Comparison of ENCODE assay signal across 14 cellular contexts in genomic region chr7:149885191-149886017, GRCh38. TPM values are rescaled to one million over a fixed set of nuclear protein-coding genes. Genes with fewer than 3 reads are reported as not detected.
DNase-seq lines count a peak whose midpoint lies in the region; ATAC-seq and TF ChIP-seq lines count a peak whose summit lies in the region.
"Had no signal": no experiment of that assay in that cellular context is flagged by ENCODE, and none has a peak within 500 bp of the region (broad histone marks: within the 10 kb centered on the region; RNA-seq: fewer than 3 reads in every experiment).

No MANE protein-coding gene starts in this region.

- H2BK5ac ChIP-seq in H9 (ENCODE audit: insufficient read length, low read length): no peak overlapping the region
- H2BK5ac ChIP-seq in trophoblast cell (ENCODE audit: low read depth, low read length, poor library complexity): no peak overlapping the region

- no peak overlapping the region for H2BK20ac ChIP-seq in H9 (ENCODE audit: low read depth, low read length, poor library complexity, severe bottlenecking)

- H3K4me2 ChIP-seq in H9 (ENCODE audit: insufficient read depth, insufficient read length, low read length): no peak overlapping the region
- no peak overlapping the region for H3K4me2 ChIP-seq in trophoblast cell (ENCODE audit: low read length)

- H3K27me3 Mint-ChIP-seq in H9 (ENCODE audit: low read depth) (peaks cover 36% of the 10 kb centered on the region), T-cell (no peaks in the 10 kb centered on the region)
- H3K27me3 Mint-ChIP-seq: activated CD8-positive, alpha-beta memory T cell treated with anti-CD3 and anti-CD28 coated beads, Interleukin-2, amount 10 ng/mL, durations not matched to agents 7 days and 5 days had no signal

- no peaks in the 10 kb centered on the region for H3K27me3 ChIP-seq in H9 (ENCODE audit: insufficient read depth, low read length)
- H3K27me3 ChIP-seq in trophoblast cell (ENCODE audit: insufficient read depth, low read length): no peaks in the 10 kb centered on the region
- H3K27me3 ChIP-seq: SJSA1 had no signal

- WGBS in H9 (ENCODE audit: extremely low coverage, insufficient read length, low lambda C conversion rate): no CpG with 5 or more reads among the region's 13 CpGs
- no CpG with 5 or more reads among the region's 13 CpGs for WGBS in trophoblast cell (ENCODE audit: extremely low coverage, insufficient coverage, insufficient read length)

- no peak overlapping the region for H3K56ac ChIP-seq in H9 (ENCODE audit: insufficient read length, low read depth, low read length)

- H3K14ac ChIP-seq in H9 (ENCODE audit: insufficient read depth, low read length) (no peak overlapping the region), trophoblast cell (ENCODE audit: low read length) (no peak overlapping the region)

- H3K9ac ChIP-seq in H9 (ENCODE audit: extremely low read depth, insufficient read length, low read length): no peak overlapping the region
- no peak overlapping the region for H3K9ac ChIP-seq in trophoblast cell (ENCODE audit: low read length)

- no peak overlapping the region for H3K4me3 Mint-ChIP-seq in H9
- no peak overlapping the region for H3K4me3 Mint-ChIP-seq in T-cell
- H3K4me3 Mint-ChIP-seq: activated CD8-positive, alpha-beta memory T cell treated with anti-CD3 and anti-CD28 coated beads, Interleukin-2, amount 10 ng/mL, durations not matched to agents 7 days and 5 days; activated naive CD4-positive, alpha-beta T cell treated with anti-CD3 and anti-CD28 coated beads for 36 hours had no signal

- H3K4me1 ChIP-seq in H9 (ENCODE audit: insufficient read depth, low read length) (no peaks in the 10 kb centered on the region), trophoblast cell (ENCODE audit: control insufficient read depth in 1 of 2, insufficient read depth in 2 of 2, low read length in 2 of 2) (peaks cover 0 to 3% of the 10 kb centered on the region in 2 experiments)
- H3K4me1 ChIP-seq: SJSA1 had no signal

- no peaks in the 10 kb centered on the region; a peak in 1 of 5 replicates for H3K9me3 Mint-ChIP-seq in H9
- H3K9me3 Mint-ChIP-seq in T-cell: no peaks in the 10 kb centered on the region
- H3K9me3 Mint-ChIP-seq: activated naive CD4-positive, alpha-beta T cell treated with anti-CD3 and anti-CD28 coated beads for 36 hours had no signal

- H4K8ac ChIP-seq in H9 (replicated peaks; ENCODE audit: insufficient read length, low read depth, low read length): no peak overlapping the region
- no peak overlapping the region for H4K8ac ChIP-seq in trophoblast cell (ENCODE audit: low read depth, low read length)

- H4K91ac ChIP-seq in H9 (ENCODE audit: insufficient read length, low read depth, low read length): no peak overlapping the region
- H4K91ac ChIP-seq in trophoblast cell (ENCODE audit: low read depth, low read length): no peak overlapping the region

- H3K23ac ChIP-seq in H9 (ENCODE audit: insufficient read length, low read depth, low read length): no peak overlapping the region
- no peak overlapping the region for H3K23ac ChIP-seq in trophoblast cell (ENCODE audit: low read length)

- peak; percentile 69 for DNase-seq in H9
- peak; percentile 30 for DNase-seq in iPS-NIHi11 (ENCODE audit: low spot score)
- peak; percentile 28 to 32 for DNase-seq in trophoblast cell
- DNase-seq in DMS79 treated with DMSO at 0.1 percent for 48 hours (lab: John Stamatoyannopoulos, UW): no peak
- DNase-seq in DMS153 (lab: John Stamatoyannopoulos, UW): no peak
- no peak for DNase-seq in T-cell
- DNase-seq: activated CD8-positive, alpha-beta memory T cell treated with anti-CD3 and anti-CD28 coated beads, Interleukin-2, amount 10 ng/mL, durations not matched to agents 7 days and 5 days; activated naive CD4-positive, alpha-beta T cell treated with anti-CD3 and anti-CD28 coated beads for 36 hours; cerebellar nuclear complex; NCI-H1092 treated with DMSO at 0.1 percent for 48 hours had no signal

- H3K18ac ChIP-seq in H9 (ENCODE audit: insufficient read length, low read depth, low read length) (no peak overlapping the region), trophoblast cell (ENCODE audit: low read length) (no peak overlapping the region)

- no peak overlapping the region for H4K12ac ChIP-seq in trophoblast cell (ENCODE audit: low read depth, low read length)

- no peaks in the 10 kb centered on the region for H3K23me2 ChIP-seq in H9 (ENCODE audit: insufficient read length, low read depth, low read length, poor library complexity, severe bottlenecking)

- TF ChIP-seq CTCF in H9 (conservative IDR thresholded peaks at IDR 0.05) (no peak), VCaP (conservative IDR thresholded peaks at IDR 0.05) (no peak)

- no peak overlapping the region for H2BK12ac ChIP-seq in H9 (ENCODE audit: insufficient read length, low read depth, low read length)
- H2BK12ac ChIP-seq in trophoblast cell (ENCODE audit: low read length): no peak overlapping the region

- H4K20me1 ChIP-seq in H9 (ENCODE audit: control insufficient read depth, insufficient read depth, insufficient read length): no peaks in the 10 kb centered on the region

- POLR2A ChIA-PET in T-cell (lab: Charles Lee): no interaction called here

- H4K5ac ChIP-seq in H9 (ENCODE audit: insufficient read length, low read depth, low read length): no peak overlapping the region

- CTCF ChIA-PET in T-cell (lab: Charles Lee): interaction anchor here in 1 of 2 donors (0.5 kb wide), 1 partner anchor 299 kb away, joined by 8 read pairs; no protein-coding TSS in a partner anchor

- H2AK5ac ChIP-seq in H9 (ENCODE audit: insufficient read length, low read length) (no peak overlapping the region), trophoblast cell (ENCODE audit: low read length) (no peak overlapping the region)

- H3K4me1 Mint-ChIP-seq in H9 (peaks cover 19 to 23% of the 10 kb centered on the region in 2 experiments), T-cell (peaks cover 13 to 29% (median 16%) of the 10 kb centered on the region in 3 donors)

- H3T11ph ChIP-seq in H9 (ENCODE audit: low read length): no peak overlapping the region

- H3K36me3 Mint-ChIP-seq in H9 (ENCODE audit: insufficient read depth in 1 of 3, low read depth in 3 of 3) (peaks cover 0 to 2% (median 0%) of the 10 kb centered on the region in 3 experiments; a peak in 1 of 7 replicates), T-cell (peaks cover 24% of the 10 kb centered on the region)

- H3K9me3 ChIP-seq in H9 (ENCODE audit: control insufficient read depth, low read depth, low read length) (no peaks in the 10 kb centered on the region), trophoblast cell (ENCODE audit: insufficient read depth, low read depth, low read length) (no peaks in the 10 kb centered on the region)
- H3K9me3 ChIP-seq: SJSA1 had no signal

- no peak for ATAC-seq in T-cell (replicated peaks in 1 of 4)
- ATAC-seq: activated CD8-positive, alpha-beta memory T cell treated with anti-CD3 and anti-CD28 coated beads, Interleukin-2, amount 10 ng/mL, durations not matched to agents 7 days and 5 days; esophagus mucosa had no signal

- H3K4ac ChIP-seq in H9 (ENCODE audit: low read depth, low read length) (no peak overlapping the region), trophoblast cell (ENCODE audit: low read depth, low read length) (no peak overlapping the region)

- no peaks in the 10 kb centered on the region for H3K79me1 ChIP-seq in H9 (ENCODE audit: insufficient read depth, low read depth, low read length, poor library complexity, severe bottlenecking)
- H3K79me1 ChIP-seq in trophoblast cell (ENCODE audit: low read length): no peaks in the 10 kb centered on the region

- H2AFZ ChIP-seq in H9 (ENCODE audit: low read length): no peak overlapping the region
- no peak overlapping the region for H2AFZ ChIP-seq in trophoblast cell (ENCODE audit: insufficient read depth, low read length, poor library complexity)

- H3K27ac Mint-ChIP-seq in H9 (peak overlapping the region in 1 of 3 experiments; percentile 34; a peak in 1 of 7 replicates), T-cell (peak overlapping the region in 1 of 2 donors; percentile 16)
- H3K27ac Mint-ChIP-seq: activated CD8-positive, alpha-beta memory T cell treated with anti-CD3 and anti-CD28 coated beads, Interleukin-2, amount 10 ng/mL, durations not matched to agents 7 days and 5 days; activated naive CD4-positive, alpha-beta T cell treated with anti-CD3 and anti-CD28 coated beads for 36 hours had no signal

- no peak overlapping the region for H3K4me3 ChIP-seq in trophoblast cell (ENCODE audit: low read depth, low read length)
- H3K4me3 ChIP-seq: SJSA1 had no signal

- H2BK120ac ChIP-seq in H9 (ENCODE audit: low read depth, low read length, poor library complexity, severe bottlenecking) (no peak overlapping the region), trophoblast cell (ENCODE audit: insufficient read depth, low read length, poor library complexity) (no peak overlapping the region)

- H3K36me3 ChIP-seq in trophoblast cell (ENCODE audit: control insufficient read depth in 1 of 2, insufficient read depth in 2 of 2, low read length in 2 of 2): no peaks in the 10 kb centered on the region
- H3K36me3 ChIP-seq: SJSA1 had no signal

- H2BK15ac ChIP-seq in H9 (ENCODE audit: low read depth, low read length): no peak overlapping the region

- H3K27ac ChIP-seq in H9 (ENCODE audit: insufficient read length, low read depth, low read length) (no peak overlapping the region), VCaP (peak overlapping the region; percentile 92), trophoblast cell (ENCODE audit: low read depth, low read length) (no peak overlapping the region)
- H3K27ac ChIP-seq: C4-2B, SJSA1 had no signal

- H3K79me2 ChIP-seq in H9 (ENCODE audit: insufficient read depth, low read length): no peaks in the 10 kb centered on the region
- H3K79me2 ChIP-seq in trophoblast cell (ENCODE audit: control insufficient read depth, insufficient read depth, low read length, poor library complexity): no peaks in the 10 kb centered on the region

RNA-seq across cellular contexts. Expression of gene ATP6V0E2, which starts 11.6 kb away (rescaled TPM):
- total RNA-seq in H9 (2021) (19.0 and 20.0 TPM in 2 replicates), T-cell (10 to 100 TPM; 48.5 to 79.4 (median 63.9) TPM)
- 9.3 and 9.5 TPM in 2 replicates for polyA plus RNA-seq in trophoblast cell (2013)

RNA-seq across cellular contexts. Expression of gene ZNF862, which starts 47.2 kb away (rescaled TPM):
- 1.3 and 1.9 TPM in 2 replicates for total RNA-seq in H9 (2021)
- polyA plus RNA-seq in trophoblast cell (2013): 3.1 and 3.3 TPM in 2 replicates
- total RNA-seq in T-cell: 10 to 100 TPM; 49.3 to 72.0 (median 63.8) TPM

Comparison
In these comparisons a context has a peak if more than half of its experiments do, and no peak if none do; other contexts are left out.
1. DNase-seq: peak in H9 (single experiment), iPS-NIHi11 (single experiment) and trophoblast cell (2 of 2); none in DMS79 treated with DMSO at 0.1 percent for 48 hours (single experiment), DMS153 (single experiment) and T-cell (0 of 34).
2. RNA of gene ZNF862, which starts 47.2 kb away (total RNA-seq): 49.3 to 72.0 TPM in T-cell; 1.3 to 1.9 TPM in H9; every median in the first group is over 10 times any median in the second.